In the genomic region with DNA sequence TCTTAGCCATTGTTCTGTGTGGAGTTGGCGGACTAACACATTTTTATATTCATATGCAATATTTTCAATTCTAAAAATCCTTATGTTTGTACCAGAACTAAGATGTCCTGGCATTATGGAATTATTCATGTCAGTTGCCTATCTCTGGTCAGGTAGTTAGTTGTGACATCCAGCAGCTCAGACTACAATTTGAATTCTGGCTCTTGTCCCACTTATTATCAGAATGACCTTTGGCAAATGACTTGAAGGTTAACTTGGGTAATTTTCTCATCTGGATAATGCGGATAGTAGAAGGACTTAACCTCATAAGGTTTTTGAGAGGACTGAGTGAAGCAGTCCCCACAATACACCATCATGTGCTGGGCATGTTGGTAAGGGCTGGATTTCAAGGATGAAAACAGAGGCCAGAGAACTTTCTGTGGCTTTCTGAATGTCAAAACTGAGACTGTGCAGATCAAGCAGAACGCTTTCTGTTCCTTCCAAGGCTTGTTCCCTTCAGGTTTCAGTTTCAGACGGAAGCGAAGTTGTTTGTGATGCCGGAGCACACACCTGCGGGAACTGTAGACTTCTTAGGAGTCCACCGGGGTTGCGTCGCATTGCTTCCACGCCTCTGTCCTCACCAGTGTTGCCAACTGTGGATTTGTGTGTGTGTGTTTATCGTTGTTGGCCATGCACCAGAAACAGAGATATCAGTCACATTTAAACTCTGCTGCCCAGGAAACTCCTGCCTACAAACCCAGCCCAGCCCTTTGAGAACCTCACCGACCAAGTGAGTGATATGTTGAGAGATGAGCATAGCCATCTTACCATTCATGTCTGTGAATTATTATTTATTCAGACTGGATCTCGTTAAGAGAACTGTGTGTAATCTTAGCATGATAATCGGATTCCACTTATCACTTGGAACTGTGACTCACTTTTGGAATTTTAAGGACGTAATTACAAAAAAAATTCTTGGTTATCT, we compare ENCODE assay signal across 8 cellular contexts.
DNase-seq lines count a peak whose midpoint lies in the region; ATAC-seq and TF ChIP-seq lines count a peak whose summit lies in the region.

No MANE protein-coding gene starts in this region.

- no peak overlapping the region for H2AFZ ChIP-seq in osteoblast (ENCODE audit: low read length)
- no peak overlapping the region for H2AFZ ChIP-seq in neural progenitor cell (replicated peaks)

- peak overlapping the region; percentile 52 for H3K4me2 ChIP-seq in osteoblast (ENCODE audit: insufficient read depth, low read length)
- no peak overlapping the region for H3K4me2 ChIP-seq in neural progenitor cell

- no peaks in the 10 kb centered on the region for H4K20me1 ChIP-seq in osteoblast (ENCODE audit: insufficient read depth, low read length)
- peaks cover 50% of the 10 kb centered on the region for H4K20me1 ChIP-seq in neural progenitor cell (ENCODE audit: low read depth)

- H3K9ac ChIP-seq in neural progenitor cell: no peak overlapping the region

- H3K79me2 ChIP-seq in osteoblast (ENCODE audit: insufficient read depth, low read length) (peaks cover 42% of the 10 kb centered on the region), neural progenitor cell (ENCODE audit: low read depth) (peaks cover 100% of the 10 kb centered on the region)

- peak; percentile 96 for ATAC-seq in GM18502 (IDR thresholded peaks at IDR 0.05; ENCODE audit: poor library complexity, unreplicated experiment)
- peak; percentile 94 for ATAC-seq in HG02852 (IDR thresholded peaks at IDR 0.05; ENCODE audit: unreplicated experiment)

- H3K36me3 ChIP-seq in osteoblast (ENCODE audit: insufficient read depth, low read length): no peaks in the 10 kb centered on the region
- no peaks in the 10 kb centered on the region for H3K36me3 ChIP-seq in CD8-positive, alpha-beta memory T cell (ENCODE audit: insufficient read depth, low read length)
- H3K36me3 ChIP-seq in neural progenitor cell: no peaks in the 10 kb centered on the region

- TF ChIP-seq CTCF in osteoblast (IDR thresholded peaks at IDR 0.05; ENCODE audit: extremely low read depth, low read depth, low read length): no peak
- TF ChIP-seq CTCF in neural progenitor cell (IDR thresholded peaks at IDR 0.05): no peak

- H3K27ac Mint-ChIP-seq in CD8-positive, alpha-beta memory T cell: no peak overlapping the region
- no peak overlapping the region for H3K27ac Mint-ChIP-seq in neural progenitor cell

- H3K9me3 Mint-ChIP-seq in CD8-positive, alpha-beta memory T cell: peaks cover 0 to 3% (median 0%) of the 10 kb centered on the region in 5 donors
- H3K9me3 Mint-ChIP-seq in neural progenitor cell: peaks cover 11% of the 10 kb centered on the region

- H3K36me3 Mint-ChIP-seq in CD8-positive, alpha-beta memory T cell: no peaks in the 10 kb centered on the region
- H3K36me3 Mint-ChIP-seq in neural progenitor cell: peaks cover 19% of the 10 kb centered on the region

- POLR2A ChIA-PET in CD8-positive, alpha-beta memory T cell (lab: Charles Lee): no interaction called here

- H3K27me3 ChIP-seq in osteoblast (ENCODE audit: insufficient read depth, low read length): no peaks in the 10 kb centered on the region
- H3K27me3 ChIP-seq in CD8-positive, alpha-beta memory T cell (ENCODE audit: insufficient read depth, low read length, poor library complexity, severe bottlenecking): no peaks in the 10 kb centered on the region
- H3K27me3 ChIP-seq in neural progenitor cell: no peaks in the 10 kb centered on the region

- peak overlapping the region; percentile 24 for H3K27ac ChIP-seq in osteoblast (ENCODE audit: low read depth, low read length)
- H3K27ac ChIP-seq in CD8-positive, alpha-beta memory T cell (ENCODE audit: low read depth, low read length): no peak overlapping the region
- no peak overlapping the region for H3K27ac ChIP-seq in neural progenitor cell

- H3K4me3 ChIP-seq in osteoblast (ENCODE audit: insufficient read depth, low read length) (no peak overlapping the region), neural progenitor cell (no peak overlapping the region)
- H3K4me3 ChIP-seq in CD8-positive, alpha-beta memory T cell (ENCODE audit: low read length): no peak overlapping the region

- peaks cover 25% of the 10 kb centered on the region for H3K4me1 ChIP-seq in osteoblast (ENCODE audit: insufficient read depth, low read length)
- no peaks in the 10 kb centered on the region for H3K4me1 ChIP-seq in CD8-positive, alpha-beta memory T cell (ENCODE audit: insufficient read depth, low read length)
- peaks cover 5% of the 10 kb centered on the region for H3K4me1 ChIP-seq in neural progenitor cell

- DNase-seq in amniotic epithelial cell (ENCODE audit: low read depth): peak; percentile 82
- DNase-seq in osteoblast (ENCODE audit: insufficient read length, low spot score, missing footprints): no peak
- no peak for DNase-seq in 8988T
- DNase-seq in NCI-H2029 (lab: John Stamatoyannopoulos, UW): no peak
- DNase-seq in CD8-positive, alpha-beta memory T cell: no peak
- no peak for DNase-seq in neural progenitor cell (ENCODE audit: low spot score)

- H3K27me3 Mint-ChIP-seq in CD8-positive, alpha-beta memory T cell: no peaks in the 10 kb centered on the region
- peaks cover 6% of the 10 kb centered on the region for H3K27me3 Mint-ChIP-seq in neural progenitor cell (ENCODE audit: insufficient read depth, low read depth)

- H3F3A ChIP-seq in neural progenitor cell (ENCODE audit: low read depth): no peaks in the 10 kb centered on the region

- H3K9me3 ChIP-seq in osteoblast (ENCODE audit: low read depth, low read length) (no peaks in the 10 kb centered on the region), neural progenitor cell (ENCODE audit: low read depth) (no peaks in the 10 kb centered on the region)
- no peaks in the 10 kb centered on the region for H3K9me3 ChIP-seq in CD8-positive, alpha-beta memory T cell (ENCODE audit: low read length)

- CTCF ChIA-PET in CD8-positive, alpha-beta memory T cell (lab: Charles Lee): no interaction called here

- no peak overlapping the region for H3K4me3 Mint-ChIP-seq in CD8-positive, alpha-beta memory T cell
- H3K4me3 Mint-ChIP-seq in neural progenitor cell: no peak overlapping the region

- H3K4me1 Mint-ChIP-seq in CD8-positive, alpha-beta memory T cell: no peaks in the 10 kb centered on the region
- peaks cover 4% of the 10 kb centered on the region for H3K4me1 Mint-ChIP-seq in neural progenitor cell
